14 cellular contexts compared by ENCODE assay signal in the genomic region with DNA sequence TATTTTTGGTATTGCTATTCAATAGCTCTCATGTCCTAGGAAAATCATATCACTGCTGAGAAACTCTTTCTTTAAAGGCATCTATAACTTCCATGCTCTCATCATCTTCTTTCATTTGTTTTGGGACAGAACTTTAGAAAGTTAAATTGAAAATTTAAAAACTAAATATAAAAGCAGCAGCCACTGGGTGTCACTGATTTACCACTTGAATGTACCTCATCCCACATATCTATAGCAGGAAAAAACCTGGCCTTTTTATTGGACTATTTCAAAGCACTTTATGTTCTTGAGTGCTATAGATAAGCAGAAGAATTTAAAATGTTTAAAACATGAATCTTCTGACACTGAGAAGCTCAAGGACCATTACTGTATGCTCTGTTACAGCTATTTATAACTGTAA.
A peak's percentile ranks its signal among the peaks of the same experiment; 100 is the strongest.
DNase-seq lines count a peak whose midpoint lies in the region; ATAC-seq and TF ChIP-seq lines count a peak whose summit lies in the region.
"Had no signal": no experiment of that assay in that cellular context is flagged by ENCODE, and none has a peak within 500 bp of the region (broad histone marks: within the 10 kb centered on the region; RNA-seq: fewer than 3 reads in every experiment).

No MANE protein-coding gene starts in this region.

- H3K4me1 Mint-ChIP-seq in mesothelial cell of epicardium: peaks cover 4% of the 10 kb centered on the region

- peaks cover 19% of the 10 kb centered on the region for H3K36me3 Mint-ChIP-seq in mesothelial cell of epicardium
- peaks cover 0 to 4% of the 10 kb centered on the region in 2 donors for H3K36me3 Mint-ChIP-seq in activated naive CD4-positive, alpha-beta T cell treated with anti-CD3 and anti-CD28 coated beads, Interleukin-2, amount 50 U/mL, for 72 hours

- TF ChIP-seq CTCF in AG09319 (IDR thresholded peaks at IDR 0.05; ENCODE audit: low read depth, low read length) (peak; percentile 17), choroid plexus epithelial cell (conservative IDR thresholded peaks at IDR 0.05; ENCODE audit: low read depth, low read length) (peak; percentile 43), mesothelial cell of epicardium (IDR thresholded peaks at IDR 0.05; ENCODE audit: unreplicated experiment) (peak; percentile 25)

- peak overlapping the region; percentile 42 for H3K27ac Mint-ChIP-seq in mesothelial cell of epicardium
- H3K27ac Mint-ChIP-seq in activated naive CD4-positive, alpha-beta T cell treated with anti-CD3 and anti-CD28 coated beads, Interleukin-2, amount 50 U/mL, for 72 hours: no peak overlapping the region
- H3K27ac Mint-ChIP-seq: natural killer cell treated with Interleukin-12 subunit alpha and Interleukin-12 subunit beta and Interleukin-15 and Interleukin-18, amount 100 ng/mL, for 72 hours had no signal

- no peak for ATAC-seq in activated naive CD4-positive, alpha-beta T cell treated with anti-CD3 and anti-CD28 coated beads, Interleukin-2, amount 50 U/mL, for 72 hours
- no peak for ATAC-seq in HG03460 (IDR thresholded peaks at IDR 0.05; ENCODE audit: unreplicated experiment)
- ATAC-seq: activated T-cell treated with anti-CD3 and anti-CD28 coated beads, Interleukin-2, amount 50 U/mL, for 4 hours; natural killer cell treated with Interleukin-12 subunit alpha and Interleukin-12 subunit beta and Interleukin-15 and Interleukin-18, amount 100 ng/mL, for 72 hours had no signal

- DNase-seq in AG09319 (ENCODE audit: extremely low read depth, low read depth) (no peak), HT-29 (ENCODE audit: low spot score) (peak; percentile 16), choroid plexus epithelial cell (ENCODE audit: low read depth) (peak; percentile 77), mesothelial cell of epicardium (ENCODE audit: low spot score in 2 of 2, unreplicated experiment in 2 of 2) (no peak), DMS 273 treated with DMSO at 0.1 percent for 48 hours (lab: John Stamatoyannopoulos, UW) (no peak), hypothalamus (lab: John Stamatoyannopoulos, UW) (no peak)
- no peak for DNase-seq in activated naive CD4-positive, alpha-beta T cell treated with anti-CD3 and anti-CD28 coated beads, Interleukin-2, amount 50 U/mL, for 72 hours (ENCODE audit: low spot score in 2 of 2)
- DNase-seq: activated T-cell treated with anti-CD3 and anti-CD28 coated beads, Interleukin-2, amount 50 U/mL, for 4 hours; C1 segment of cervical spinal cord; erythroblast; NCI-H526 had no signal

- H3K4me3 ChIP-seq in choroid plexus epithelial cell (ENCODE audit: low read depth, low read length): no peak overlapping the region
- H3K4me3 ChIP-seq: SJSA1 had no signal

- no peak overlapping the region for H3K4me3 Mint-ChIP-seq in mesothelial cell of epicardium
- H3K4me3 Mint-ChIP-seq: activated T-cell treated with anti-CD3 and anti-CD28 coated beads, Interleukin-2, amount 50 U/mL, for 4 hours; natural killer cell treated with Interleukin-12 subunit alpha and Interleukin-12 subunit beta and Interleukin-15 and Interleukin-18, amount 100 ng/mL, for 72 hours had no signal

- peaks cover 31% of the 10 kb centered on the region for H3K9me3 Mint-ChIP-seq in mesothelial cell of epicardium
- H3K9me3 Mint-ChIP-seq in activated naive CD4-positive, alpha-beta T cell treated with anti-CD3 and anti-CD28 coated beads, Interleukin-2, amount 50 U/mL, for 72 hours: peaks cover 3 to 5% of the 10 kb centered on the region in 2 donors
- H3K9me3 Mint-ChIP-seq: activated T-cell treated with anti-CD3 and anti-CD28 coated beads, Interleukin-2, amount 50 U/mL, for 4 hours had no signal

- no peaks in the 10 kb centered on the region for H3K27me3 Mint-ChIP-seq in mesothelial cell of epicardium (ENCODE audit: low read depth)

Comparison
In these comparisons a context has a peak if more than half of its experiments do, and no peak if none do; other contexts are left out.
1. DNase-seq: peak in HT-29 (single experiment) and choroid plexus epithelial cell (single experiment); none in AG09319 (single experiment), mesothelial cell of epicardium (0 of 2), activated naive CD4-positive, alpha-beta T cell treated with anti-CD3 and anti-CD28 coated beads, Interleukin-2, amount 50 U/mL, for 72 hours (0 of 2), DMS 273 treated with DMSO at 0.1 percent for 48 hours (single experiment) and hypothalamus (0 of 51).
2. Peak in every context shown above with its lines, with median percentiles within 50 percentile points of each other: CTCF ChIP-seq.